8 cellular contexts compared by ENCODE assay signal in genomic region chr5:14582797-14583137, GRCh38. TPM values are rescaled to one million over a fixed set of nuclear protein-coding genes. Genes with fewer than 3 reads are reported as not detected.
DNase-seq lines count a peak whose midpoint lies in the region; ATAC-seq and TF ChIP-seq lines count a peak whose summit lies in the region.

No MANE protein-coding gene starts in this region.

- H3K36me3 ChIP-seq in skeletal muscle tissue (ENCODE audit: control insufficient read depth in 3 of 3, insufficient read depth in 3 of 3, low read length in 3 of 3): no peaks in the 10 kb centered on the region

- peaks cover 6 to 11% (median 6%) of the 10 kb centered on the region in 3 donors for H3K4me1 ChIP-seq in skeletal muscle tissue (ENCODE audit: control insufficient read depth in 3 of 3, insufficient read depth in 3 of 3, low read length in 3 of 3)

- H3K27ac ChIP-seq in skeletal muscle tissue (ENCODE audit: low read depth, low read length): no peak overlapping the region

- no peak overlapping the region for H3K9ac ChIP-seq in skeletal muscle tissue (ENCODE audit: low read depth in 1 of 3, low read length in 3 of 3)

- DNase-seq in NCI-H2081 (lab: John Stamatoyannopoulos, UW): peak; percentile 32 to 81
- DNase-seq in NCI-H2081 treated with DMSO at 0.1 percent for 48 hours (lab: John Stamatoyannopoulos, UW): no peak
- peak in 1 of 2 donors; percentile 16 for DNase-seq in foreskin fibroblast
- no peak for DNase-seq in activated effector memory CD4-positive, alpha-beta T cell treated with anti-CD3 and anti-CD28 coated beads, Interleukin-2, amount 50 U/mL, for 16 hours
- DNase-seq in HCEC 1CT: no peak

- H3K4me3 ChIP-seq in foreskin fibroblast (ENCODE audit: low read depth in 1 of 2, low read length in 2 of 2): peak overlapping the region; percentile 52 to 64
- H3K4me3 ChIP-seq in skeletal muscle tissue (ENCODE audit: low read length in 3 of 3): peak overlapping the region in 2 of 3 donors; percentile 35 to 60

- ATAC-seq in SK-N-SH treated with all-trans-retinoic acid at 6 μM for 48 hours (peak; percentile 11; the same call in 2 of the 3 replicates), GM21360 (IDR thresholded peaks at IDR 0.05; ENCODE audit: unreplicated experiment) (no peak)

- peaks cover 7 to 34% (median 20%) of the 10 kb centered on the region in 3 donors for H3K27me3 ChIP-seq in skeletal muscle tissue (ENCODE audit: control insufficient read depth in 3 of 3, insufficient read depth in 3 of 3, low read length in 3 of 3)

- TF ChIP-seq CTCF in foreskin fibroblast (IDR thresholded peaks at IDR 0.05; ENCODE audit: low read depth, low read length): peak; percentile 9

- no peaks in the 10 kb centered on the region for H3K9me3 ChIP-seq in skeletal muscle tissue (ENCODE audit: control insufficient read depth in 3 of 3, low read length in 3 of 3)

TF ChIP-seq in SK-N-SH treated with all-trans-retinoic acid at 6 μM for 48 hours, 23 proteins besides CTCF, POLR2A, EP300 and RAD21:
- no peak for TF ChIP-seq OSR1 (CRISPR knock-in tag; IDR thresholded peaks at IDR 0.05)
- no peak for TF ChIP-seq ZFP30 (CRISPR knock-in tag; IDR thresholded peaks at IDR 0.05)
- no peak for TF ChIP-seq ISL1 (CRISPR knock-in tag; IDR thresholded peaks at IDR 0.05)
- no peak for TF ChIP-seq BACH2 (CRISPR knock-in tag; IDR thresholded peaks at IDR 0.05; ENCODE audit: borderline replicate concordance)
- TF ChIP-seq CSRNP3 (CRISPR knock-in tag; IDR thresholded peaks at IDR 0.05): no peak
- no peak for TF ChIP-seq ESRRG (CRISPR knock-in tag; IDR thresholded peaks at IDR 0.05)
- no peak for TF ChIP-seq ARNTL (CRISPR knock-in tag; IDR thresholded peaks at IDR 0.05; ENCODE audit: borderline replicate concordance, low read depth)
- no peak for TF ChIP-seq SNAI2 (CRISPR knock-in tag; IDR thresholded peaks at IDR 0.05)
- TF ChIP-seq ZFP3 (CRISPR knock-in tag; IDR thresholded peaks at IDR 0.05): no peak
- TF ChIP-seq, protein P1, sequence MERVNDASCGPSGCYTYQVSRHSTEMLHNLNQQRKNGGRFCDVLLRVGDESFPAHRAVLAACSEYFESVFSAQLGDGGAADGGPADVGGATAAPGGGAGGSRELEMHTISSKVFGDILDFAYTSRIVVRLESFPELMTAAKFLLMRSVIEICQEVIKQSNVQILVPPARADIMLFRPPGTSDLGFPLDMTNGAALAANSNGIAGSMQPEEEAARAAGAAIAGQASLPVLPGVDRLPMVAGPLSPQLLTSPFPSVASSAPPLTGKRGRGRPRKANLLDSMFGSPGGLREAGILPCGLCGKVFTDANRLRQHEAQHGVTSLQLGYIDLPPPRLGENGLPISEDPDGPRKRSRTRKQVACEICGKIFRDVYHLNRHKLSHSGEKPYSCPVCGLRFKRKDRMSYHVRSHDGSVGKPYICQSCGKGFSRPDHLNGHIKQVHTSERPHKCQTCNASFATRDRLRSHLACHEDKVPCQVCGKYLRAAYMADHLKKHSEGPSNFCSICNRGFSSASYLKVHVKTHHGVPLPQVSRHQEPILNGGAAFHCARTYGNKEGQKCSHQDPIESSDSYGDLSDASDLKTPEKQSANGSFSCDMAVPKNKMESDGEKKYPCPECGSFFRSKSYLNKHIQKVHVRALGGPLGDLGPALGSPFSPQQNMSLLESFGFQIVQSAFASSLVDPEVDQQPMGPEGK (CRISPR knock-in tag; IDR thresholded peaks at IDR 0.05; ENCODE audit: borderline replicate concordance): no peak

RNA-seq across cellular contexts. Expression of gene OTULINL, which starts 1.2 kb away (rescaled TPM):
- 6.3 TPM for total RNA-seq in skeletal muscle tissue

Comparison
In these comparisons a context has a peak if more than half of its experiments do, and no peak if none do; other contexts are left out.
1. DNase-seq: peak in NCI-H2081 (2 of 2); none in NCI-H2081 treated with DMSO at 0.1 percent for 48 hours (single experiment), activated effector memory CD4-positive, alpha-beta T cell treated with anti-CD3 and anti-CD28 coated beads, Interleukin-2, amount 50 U/mL, for 16 hours (single experiment) and HCEC 1CT (single experiment).